Comparison of ENCODE assay signal across 8 cellular contexts in the genomic region with DNA sequence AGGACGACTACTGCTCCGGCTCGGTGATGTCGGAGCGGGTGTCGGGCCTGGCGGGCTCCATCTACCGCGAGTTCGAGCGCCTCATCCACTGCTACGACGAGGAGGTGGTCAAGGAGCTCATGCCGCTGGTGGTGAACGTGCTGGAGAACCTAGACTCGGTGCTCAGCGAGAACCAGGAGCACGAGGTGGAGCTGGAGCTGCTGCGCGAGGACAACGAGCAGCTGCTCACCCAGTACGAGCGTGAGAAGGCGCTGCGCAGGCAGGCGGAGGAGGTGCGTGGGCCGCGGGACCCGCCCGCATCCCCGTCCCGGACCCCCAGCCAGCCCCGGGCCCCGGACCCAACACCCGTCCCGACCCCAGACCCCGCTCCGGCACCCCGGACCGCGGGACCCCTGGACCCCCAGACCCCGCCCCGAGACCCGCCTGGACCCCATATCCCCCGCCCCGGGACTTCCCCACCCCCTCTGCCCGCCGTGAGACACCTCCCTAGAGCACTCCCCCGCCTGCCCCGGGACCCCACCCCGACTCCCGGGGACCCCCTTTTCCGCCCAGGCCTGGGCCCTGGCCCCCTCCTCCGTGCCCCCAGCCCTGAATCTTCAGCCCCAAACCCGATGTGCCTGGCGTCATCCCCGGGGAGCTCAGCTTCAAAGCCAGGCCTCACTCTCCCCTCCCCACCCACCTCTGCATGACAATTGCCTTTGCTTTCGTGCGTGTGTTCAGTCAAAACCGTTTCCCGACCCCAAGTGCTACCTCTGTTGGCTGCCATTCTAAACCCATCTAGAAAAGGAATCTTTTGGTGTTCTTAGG. TPM values are rescaled to one million over a fixed set of nuclear protein-coding genes. Genes with fewer than 3 reads are reported as not detected.
DNase-seq lines count a peak whose midpoint lies in the region; FAIRE-seq and TF ChIP-seq lines count a peak whose summit lies in the region.

No MANE protein-coding gene starts in this region.

- peak overlapping the region; percentile 70 for H3K56ac ChIP-seq in H1 (replicated peaks; ENCODE audit: insufficient read length, low read depth, low read length)

- H3K4me3 ChIP-seq in HUES64 (ENCODE audit: low read length) (peak overlapping the region; percentile 95), H1 (ENCODE audit: extremely low read depth in 1 of 4, insufficient read depth in 2 of 4, low read depth in 3 of 4, low read length in 4 of 4) (peak overlapping the region; percentile 89 to 97 (median 94)), mucosa of stomach (ENCODE audit: low read length) (peak overlapping the region; percentile 64), subcutaneous abdominal adipose tissue (ENCODE audit: low read depth in 1 of 5, low read length in 5 of 5) (peak overlapping the region; percentile 86 to 99 (median 97))

- H3K36me3 ChIP-seq in HUES64 (ENCODE audit: insufficient read depth, low read length) (peaks cover 15% of the 10 kb centered on the region), H1 (ENCODE audit: control insufficient read depth in 2 of 4, insufficient read depth in 4 of 4, low read length in 3 of 4) (peaks cover 4 to 10% (median 7%) of the 10 kb centered on the region in 4 experiments; a peak in 6 of 8 replicates), mucosa of stomach (ENCODE audit: control insufficient read depth, insufficient read depth, low read length) (no peaks in the 10 kb centered on the region), subcutaneous abdominal adipose tissue (ENCODE audit: control insufficient read depth in 5 of 5, insufficient read depth in 5 of 5, low read length in 5 of 5) (peaks cover 0 to 13% (median 8%) of the 10 kb centered on the region in 5 donors)

- TF ChIP-seq RAD21 in H1 (IDR thresholded peaks at IDR 0.05 in 1 of 2, conservative IDR thresholded peaks at IDR 0.05 in 1 of 2; ENCODE audit: low read depth in 2 of 2, low read length in 2 of 2), result no peak

- no peak overlapping the region for H2BK20ac ChIP-seq in H1 (ENCODE audit: low read length)

- H2AK5ac ChIP-seq in H1 (ENCODE audit: low read depth, low read length), result peak overlapping the region; percentile 11; the same call in 1 of the 2 replicates

- peak overlapping the region; percentile 53 for H3K18ac ChIP-seq in H1 (ENCODE audit: extremely low read depth, low read length)

- H3K27me3 ChIP-seq in HUES64 (ENCODE audit: insufficient read depth, low read length) (no peaks in the 10 kb centered on the region), H1 (replicated peaks in 1 of 4; ENCODE audit: control insufficient read depth in 3 of 4, extremely low read depth in 1 of 4, insufficient read depth in 3 of 4, low read length in 3 of 4) (no peaks in the 10 kb centered on the region), mucosa of stomach (ENCODE audit: control insufficient read depth, insufficient read depth, low read length) (no peaks in the 10 kb centered on the region), subcutaneous abdominal adipose tissue (ENCODE audit: control insufficient read depth in 5 of 5, insufficient read depth in 4 of 5, low read length in 5 of 5) (no peaks in the 10 kb centered on the region)

- peak overlapping the region; percentile 99 for H3K14ac ChIP-seq in H1 (ENCODE audit: insufficient read length)

- peak overlapping the region; percentile 9 for H3K23ac ChIP-seq in H1 (ENCODE audit: insufficient read length)

- H2BK15ac ChIP-seq in H1 (ENCODE audit: low read length), result no peak overlapping the region

- H2BK120ac ChIP-seq in H1 (replicated peaks; ENCODE audit: low read depth, low read length), result peak overlapping the region; percentile 21

- H3K9ac ChIP-seq in HUES64 (ENCODE audit: low read depth, low read length), result peak overlapping the region; percentile 80
- H3K9ac ChIP-seq in H1 (replicated peaks in 1 of 4; ENCODE audit: extremely low read depth in 1 of 4, low read depth in 3 of 4, low read length in 3 of 4), result peak overlapping the region; percentile 51 to 91 (median 76)
- H3K9ac ChIP-seq in mucosa of stomach (ENCODE audit: low read length), result peak overlapping the region; percentile 80
- H3K9ac ChIP-seq in subcutaneous abdominal adipose tissue (ENCODE audit: low read length in 5 of 5), result peak overlapping the region; percentile 82 to 99 (median 89)

- TF ChIP-seq POLR2A in H1 (IDR thresholded peaks at IDR 0.05; ENCODE audit: control extremely low read depth in 1 of 2, low read depth in 2 of 2, low read length in 2 of 2), result no peak

- peak overlapping the region; percentile 98 for H3K4ac ChIP-seq in H1 (replicated peaks; ENCODE audit: insufficient read length, low read depth, low read length)

- H2AFZ ChIP-seq in H1 (ENCODE audit: low read length), result peak overlapping the region; percentile 61; the same call in 1 of the 2 replicates

- H2BK12ac ChIP-seq in H1 (ENCODE audit: low read depth, low read length), result peak overlapping the region; percentile 23; the same call in 1 of the 2 replicates

- H3K27ac ChIP-seq in C4-2B, result peak overlapping the region; percentile 79
- no peak overlapping the region; the same call in 1 of the 2 replicates for H3K27ac ChIP-seq in HUES64 (ENCODE audit: low read depth, low read length)
- H3K27ac ChIP-seq in H1 (ENCODE audit: low read depth, low read length), result no peak overlapping the region
- peak overlapping the region; percentile 80 for H3K27ac ChIP-seq in subcutaneous abdominal adipose tissue (ENCODE audit: low read depth, low read length)

- peak overlapping the region; percentile 94 for H4K8ac ChIP-seq in H1 (ENCODE audit: extremely low read depth, insufficient read depth, low read length)

- POLR2A ChIA-PET in H1 (lab: Charles Lee; ENCODE audit: partially characterized antibody), result interaction anchor here (0.6 to 4.4 kb wide), 23 partner anchors 7 to 1637 kb away, joined by 3 to 35 read pairs (median 4); partner anchors contain the start of genes EME2, JPT2, MRPS34 and NME3

- H4K20me1 ChIP-seq in H1 (replicated peaks in 1 of 2; ENCODE audit: control insufficient read depth in 1 of 2, insufficient read depth in 2 of 2, low read length in 2 of 2), result peaks cover 13 to 20% of the 10 kb centered on the region in 2 experiments

- no peak for FAIRE-seq in H1 (lab: Jason Lieb, UNC)

- H3K4me1 ChIP-seq in HUES64 (ENCODE audit: insufficient read depth, low read length) (0 out of 2 replicates have a peak, but pooled peaks cover 9% of the 10 kb centered on the region), H1 (replicated peaks in 1 of 4; ENCODE audit: control insufficient read depth in 3 of 4, insufficient read depth in 4 of 4, low read length in 3 of 4) (peaks cover 0 to 16% (median 3%) of the 10 kb centered on the region in 4 experiments; a peak in 4 of 7 replicates), mucosa of stomach (ENCODE audit: control insufficient read depth, insufficient read depth, low read length) (peaks cover 26% of the 10 kb centered on the region), subcutaneous abdominal adipose tissue (ENCODE audit: control insufficient read depth in 5 of 5, insufficient read depth in 5 of 5, low read length in 5 of 5) (peaks cover 13 to 43% (median 40%) of the 10 kb centered on the region in 5 donors)

- H2BK5ac ChIP-seq in H1 (ENCODE audit: low read depth, low read length), result no peak overlapping the region

- peaks cover 10% of the 10 kb centered on the region for H3K79me1 ChIP-seq in H1 (ENCODE audit: low read depth, low read length)

- peaks cover 3 to 45% of the 10 kb centered on the region in 2 experiments; a peak in 3 of 4 replicates for H3K79me2 ChIP-seq in H1 (ENCODE audit: control insufficient read depth in 1 of 2, insufficient read depth in 2 of 2, low read length in 2 of 2)

- peak overlapping the region; percentile 98 for H4K91ac ChIP-seq in H1 (replicated peaks; ENCODE audit: insufficient read length, low read length)

- H4K5ac ChIP-seq in H1 (ENCODE audit: insufficient read length, low read depth, low read length), result peak overlapping the region; percentile 65

- TF ChIP-seq CTCF in C4-2B (conservative IDR thresholded peaks at IDR 0.05) (no peak; the same call in 1 of the 2 replicates), GM20000 (IDR thresholded peaks at IDR 0.05; ENCODE audit: extremely low read depth, missing control alignments) (no peak), H1 (IDR thresholded peaks at IDR 0.05; ENCODE audit: control extremely low read depth in 1 of 3, insufficient read depth in 1 of 3, low read depth in 1 of 3, low read length in 3 of 3) (no peak)

- DNase-seq in GM20000 (ENCODE audit: low spot score), result peak; percentile 80
- DNase-seq in activated CD4-positive, alpha-beta T cell treated with anti-CD3 and anti-CD28 coated beads, Interleukin-2, amount 50 U/mL, for 48 hours, result peak; percentile 36 to 46
- peak in 1 of 2 experiments; percentile 48 for DNase-seq in H1 (ENCODE audit: low read depth in 1 of 2, low spot score in 2 of 2)
- no peak for DNase-seq in medulla oblongata (ENCODE audit: extremely low spot score)

- peaks cover 11% of the 10 kb centered on the region for H3K23me2 ChIP-seq in H1 (ENCODE audit: low read depth, low read length)

- under 1% methylated on average over 54 of the region's 62 CpGs for WGBS in HUES64
- 1% methylated on average over 30 of the region's 62 CpGs; no CpG with 5 or more reads in 1 of the 2 experiments for WGBS in H1 (ENCODE audit: extremely low coverage in 1 of 2, insufficient coverage in 1 of 2, insufficient read length in 1 of 2, insufficient replicate concordance in 2 of 2, low coverage in 1 of 2, low lambda C conversion rate in 2 of 2, missing lambda C conversion rate in 1 of 2), 2 experiments

- H3K4me2 ChIP-seq in H1 (ENCODE audit: insufficient read depth in 1 of 2, low read depth in 2 of 2, low read length in 2 of 2), result peak overlapping the region; percentile 68 to 94

- TF ChIP-seq EP300 in H1 (IDR thresholded peaks at IDR 0.05; ENCODE audit: borderline replicate concordance in 1 of 2, low read depth in 2 of 2, low read length in 2 of 2), result no peak

- H3K9me3 ChIP-seq in HUES64 (ENCODE audit: insufficient read depth, low read depth, low read length) (no peaks in the 10 kb centered on the region), H1 (ENCODE audit: insufficient read depth in 2 of 2, low read depth in 1 of 2, low read length in 1 of 2) (no peaks in the 10 kb centered on the region), mucosa of stomach (ENCODE audit: control insufficient read depth, low read length) (no peaks in the 10 kb centered on the region), subcutaneous abdominal adipose tissue (ENCODE audit: control insufficient read depth in 5 of 5, low read length in 5 of 5) (no peaks in the 10 kb centered on the region)

- CTCF ChIA-PET in H1 (lab: Charles Lee; ENCODE audit: partially characterized antibody), result interaction anchor here (0.6 to 2.1 kb wide), 18 partner anchors 9 to 360 kb away, joined by 3 to 16 read pairs (median 5); partner anchors contain the start of genes EME2 and MRPS34

RNA-seq across cellular contexts. Expression of gene MAPK8IP3, which starts 0.6 kb away (rescaled TPM):
- polyA plus RNA-seq in HUES64 (2013, experiment 1 of 2), result 21.7 TPM
- polyA plus RNA-seq in HUES64 (2013, experiment 2 of 2), result 25.0 TPM
- total RNA-seq in H1 (2021; fragmentation: NEBNext Ultra II Directional; extraction: Animal tissue kit (Norgen Biotek cat#: 25700)), result 41.4 and 43.4 TPM in 2 replicates
- polyA plus RNA-seq in H1 (2011; rRNA removed), result 16.9 and 27.9 TPM in 2 replicates
- 32.3 TPM for polyA plus RNA-seq in H1 (2011; cell fraction: cytosol; rRNA removed)
- polyA plus RNA-seq in H1 (2011; cell fraction: nucleus; rRNA removed), result 174 TPM
- polyA plus RNA-seq in H1 (2012, experiment 1 of 2), result 31.6 to 50.2 TPM (median 47.8 TPM) in 4 replicates
- polyA plus RNA-seq in H1 (2012, experiment 2 of 2), result 19.0 TPM
- polyA plus RNA-seq in H1 (2013, experiment 1 of 2), result 28.5 TPM
- polyA plus RNA-seq in H1 (2013, experiment 2 of 2), result 25.8 TPM
- 20.9 and 23.0 TPM in 2 replicates for polyA minus RNA-seq in H1 (2011; rRNA and poly(A)+ RNA removed)
- 32.1 TPM for polyA minus RNA-seq in H1 (2011; cell fraction: cytosol; rRNA and poly(A)+ RNA removed)
- polyA minus RNA-seq in H1 (2011; cell fraction: nucleus; rRNA and poly(A)+ RNA removed), result 67.2 TPM

RNA-seq across cellular contexts. Expression of gene JPT2, which starts 28.5 kb away (rescaled TPM):
- 174 TPM for polyA plus RNA-seq in HUES64 (2013, experiment 1 of 2)
- 169 TPM for polyA plus RNA-seq in HUES64 (2013, experiment 2 of 2)
- total RNA-seq in H1 (2021; fragmentation: NEBNext Ultra II Directional; extraction: Animal tissue kit (Norgen Biotek cat#: 25700)), result 197 and 199 TPM in 2 replicates
- polyA plus RNA-seq in H1 (2011; rRNA removed), result 67.6 and 70.8 TPM in 2 replicates
- 86.6 TPM for polyA plus RNA-seq in H1 (2011; cell fraction: cytosol; rRNA removed)
- polyA plus RNA-seq in H1 (2011; cell fraction: nucleus; rRNA removed), result 66.1 TPM
- polyA plus RNA-seq in H1 (2012, experiment 1 of 2), result 108 to 121 TPM (median 116 TPM) in 4 replicates
- polyA plus RNA-seq in H1 (2012, experiment 2 of 2), result 65.0 TPM
- polyA plus RNA-seq in H1 (2013, experiment 1 of 2), result 101 TPM
- 104 TPM for polyA plus RNA-seq in H1 (2013, experiment 2 of 2)
- 76.5 and 91.0 TPM in 2 replicates for polyA minus RNA-seq in H1 (2011; rRNA and poly(A)+ RNA removed)
- 55.5 TPM for polyA minus RNA-seq in H1 (2011; cell fraction: cytosol; rRNA and poly(A)+ RNA removed)
- 37.6 TPM for polyA minus RNA-seq in H1 (2011; cell fraction: nucleus; rRNA and poly(A)+ RNA removed)

Comparison
In these comparisons a context has a peak if more than half of its experiments do, and no peak if none do; other contexts are left out.
1. H3K27ac ChIP-seq: peak in C4-2B (single experiment) and subcutaneous abdominal adipose tissue (single experiment); none in HUES64 (single experiment) and H1 (single experiment).
2. Peak in every context shown above with its lines, with median percentiles within 50 percentile points of each other: H3K4me3 ChIP-seq and H3K9ac ChIP-seq.